1 cellular context compared by ENCODE assay signal in the genomic region with DNA sequence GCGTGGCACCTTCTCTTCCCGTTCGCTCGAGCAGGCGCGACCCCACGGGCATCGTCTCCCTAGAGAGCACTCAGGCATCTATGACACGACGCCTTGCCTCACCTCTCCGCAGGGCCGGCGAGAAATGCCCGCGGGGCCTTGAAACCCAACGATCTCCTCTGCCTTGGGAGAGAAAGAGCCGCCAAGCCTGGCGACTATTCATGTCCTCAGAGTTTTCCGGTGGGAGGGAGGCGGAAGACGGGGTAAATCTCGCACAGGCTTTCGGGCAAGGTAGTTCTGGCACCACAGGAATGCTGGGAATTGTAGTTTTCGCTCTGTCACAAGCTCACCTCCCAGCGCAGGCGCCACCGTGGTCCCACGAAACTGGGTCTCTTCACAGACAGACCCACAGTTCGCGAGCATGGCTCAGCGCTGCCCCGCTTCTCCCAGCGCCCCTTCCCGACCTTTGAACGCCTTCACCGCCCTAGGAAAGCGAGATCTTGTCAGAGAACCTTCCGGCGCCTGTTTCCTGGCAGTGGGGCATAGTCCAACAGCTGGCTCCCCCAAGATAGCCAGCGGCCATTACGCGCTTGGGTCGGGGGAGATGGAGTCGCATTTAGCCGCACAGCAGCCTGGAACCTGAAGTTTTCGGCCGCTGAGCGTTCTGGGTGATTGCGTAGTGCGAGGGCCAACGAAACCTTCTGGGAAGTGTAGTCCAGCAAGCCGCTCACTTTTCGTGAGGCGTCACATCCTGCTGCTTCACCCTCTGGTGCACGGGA.
TF ChIP-seq lines count a peak whose summit lies in the region.

A gene with protein sequence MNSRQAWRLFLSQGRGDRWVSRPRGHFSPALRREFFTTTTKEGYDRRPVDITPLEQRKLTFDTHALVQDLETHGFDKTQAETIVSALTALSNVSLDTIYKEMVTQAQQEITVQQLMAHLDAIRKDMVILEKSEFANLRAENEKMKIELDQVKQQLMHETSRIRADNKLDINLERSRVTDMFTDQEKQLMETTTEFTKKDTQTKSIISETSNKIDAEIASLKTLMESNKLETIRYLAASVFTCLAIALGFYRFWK (minus strand): TSS at position 597 of the 758 bp plus-strand sequence. CDS start 395 bp downstream, at position 202.

TF ChIP-seq in HepG2, 621 proteins besides CTCF, POLR2A, EP300 and RAD21 (continued from another document and continues in another):
- TF ChIP-seq RFXANK (CRISPR knock-in tag; IDR thresholded peaks at IDR 0.05) (no peak; the same call in none of the 2 replicates), HNRNPK (IDR thresholded peaks at IDR 0.05; ENCODE audit: low read depth, low read length, poor library complexity, severe bottlenecking) (no peak), SNAI1 (CRISPR knock-in tag; IDR thresholded peaks at IDR 0.05; ENCODE audit: borderline replicate concordance) (no peak), HDAC1 (CRISPR knock-in tag; IDR thresholded peaks at IDR 0.05) (peak; percentile 79), MAF1 (CRISPR knock-in tag; IDR thresholded peaks at IDR 0.05; ENCODE audit: borderline replicate concordance) (peak; percentile 85; the same call in 1 of the 2 replicates), ZNF557 (CRISPR knock-in tag; IDR thresholded peaks at IDR 0.05) (peak; percentile 80; the same call in 1 of the 2 replicates), ZNF335 (CRISPR knock-in tag; IDR thresholded peaks at IDR 0.05) (peak; percentile 71; the same call in 1 of the 2 replicates), CHD4 (IDR thresholded peaks at IDR 0.05; ENCODE audit: borderline replicate concordance, low read length) (no peak), MAFG (CRISPR knock-in tag; IDR thresholded peaks at IDR 0.05) (no peak; the same call in 1 of the 2 replicates), ZNF431 (CRISPR knock-in tag; IDR thresholded peaks at IDR 0.05; ENCODE audit: borderline replicate concordance, low read depth) (peak; percentile 79), ZNF879 (CRISPR knock-in tag; IDR thresholded peaks at IDR 0.05) (no peak), ZNF761 (CRISPR knock-in tag; conservative IDR thresholded peaks at IDR 0.05) (0 out of 2 replicates have a peak, but pooled peaks have one; percentile 52), ZBTB8A (CRISPR knock-in tag; IDR thresholded peaks at IDR 0.05; ENCODE audit: borderline replicate concordance, low read depth) (no peak), RARG (CRISPR knock-in tag; IDR thresholded peaks at IDR 0.05; ENCODE audit: low read depth) (no peak), FOXJ3 (CRISPR knock-in tag; IDR thresholded peaks at IDR 0.05; ENCODE audit: borderline replicate concordance) (0 out of 2 replicates have a peak, but pooled peaks have one; percentile 28), POLR2AphosphoS5 (IDR thresholded peaks at IDR 0.05; ENCODE audit: low read depth, low read length) (peak; percentile 91), ASH2L (IDR thresholded peaks at IDR 0.05; ENCODE audit: insufficient read length, low read depth, low read length) (peak; percentile 92), FOXC1 (CRISPR knock-in tag; IDR thresholded peaks at IDR 0.05; ENCODE audit: borderline replicate concordance) (0 out of 2 replicates have a peak, but pooled peaks have one; percentile 49), WIZ (CRISPR knock-in tag; IDR thresholded peaks at IDR 0.05) (peak; percentile 2; the same call in 1 of the 2 replicates), ZNF253 (CRISPR knock-in tag; IDR thresholded peaks at IDR 0.05; ENCODE audit: borderline replicate concordance) (peak; percentile 48; the same call in 1 of the 2 replicates), HDAC2 (CRISPR knock-in tag; IDR thresholded peaks at IDR 0.05) (peak; percentile 44), RAD51 (IDR thresholded peaks at IDR 0.05; ENCODE audit: borderline replicate concordance) (no peak), MXI1 (IDR thresholded peaks at IDR 0.05; ENCODE audit: borderline replicate concordance, low read depth, low read length) (peak; percentile 61; the same call in 1 of the 3 replicates), ZNF101 (CRISPR knock-in tag; IDR thresholded peaks at IDR 0.05; ENCODE audit: borderline replicate concordance, low read depth) (no peak), ZNF614 (CRISPR knock-in tag; IDR thresholded peaks at IDR 0.05; ENCODE audit: borderline replicate concordance) (peak; percentile 61; the same call in 1 of the 2 replicates), ZNF670 (CRISPR knock-in tag; IDR thresholded peaks at IDR 0.05; ENCODE audit: borderline replicate concordance) (peak; percentile 94; the same call in 1 of the 2 replicates), MAZ (IDR thresholded peaks at IDR 0.05; ENCODE audit: borderline replicate concordance, low read depth, low read length) (peak; percentile 66; the same call in 1 of the 2 replicates), MAZ (CRISPR knock-in tag; IDR thresholded peaks at IDR 0.05; ENCODE audit: low read depth) (peak; percentile 70), MTA3 (CRISPR knock-in tag; IDR thresholded peaks at IDR 0.05) (0 out of 2 replicates have a peak, but pooled peaks have one; percentile 30)
- TF ChIP-seq, protein P1, sequence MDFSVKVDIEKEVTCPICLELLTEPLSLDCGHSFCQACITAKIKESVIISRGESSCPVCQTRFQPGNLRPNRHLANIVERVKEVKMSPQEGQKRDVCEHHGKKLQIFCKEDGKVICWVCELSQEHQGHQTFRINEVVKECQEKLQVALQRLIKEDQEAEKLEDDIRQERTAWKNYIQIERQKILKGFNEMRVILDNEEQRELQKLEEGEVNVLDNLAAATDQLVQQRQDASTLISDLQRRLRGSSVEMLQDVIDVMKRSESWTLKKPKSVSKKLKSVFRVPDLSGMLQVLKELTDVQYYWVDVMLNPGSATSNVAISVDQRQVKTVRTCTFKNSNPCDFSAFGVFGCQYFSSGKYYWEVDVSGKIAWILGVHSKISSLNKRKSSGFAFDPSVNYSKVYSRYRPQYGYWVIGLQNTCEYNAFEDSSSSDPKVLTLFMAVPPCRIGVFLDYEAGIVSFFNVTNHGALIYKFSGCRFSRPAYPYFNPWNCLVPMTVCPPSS (IDR thresholded peaks at IDR 0.05) = no peak
- TF ChIP-seq, protein P2, sequence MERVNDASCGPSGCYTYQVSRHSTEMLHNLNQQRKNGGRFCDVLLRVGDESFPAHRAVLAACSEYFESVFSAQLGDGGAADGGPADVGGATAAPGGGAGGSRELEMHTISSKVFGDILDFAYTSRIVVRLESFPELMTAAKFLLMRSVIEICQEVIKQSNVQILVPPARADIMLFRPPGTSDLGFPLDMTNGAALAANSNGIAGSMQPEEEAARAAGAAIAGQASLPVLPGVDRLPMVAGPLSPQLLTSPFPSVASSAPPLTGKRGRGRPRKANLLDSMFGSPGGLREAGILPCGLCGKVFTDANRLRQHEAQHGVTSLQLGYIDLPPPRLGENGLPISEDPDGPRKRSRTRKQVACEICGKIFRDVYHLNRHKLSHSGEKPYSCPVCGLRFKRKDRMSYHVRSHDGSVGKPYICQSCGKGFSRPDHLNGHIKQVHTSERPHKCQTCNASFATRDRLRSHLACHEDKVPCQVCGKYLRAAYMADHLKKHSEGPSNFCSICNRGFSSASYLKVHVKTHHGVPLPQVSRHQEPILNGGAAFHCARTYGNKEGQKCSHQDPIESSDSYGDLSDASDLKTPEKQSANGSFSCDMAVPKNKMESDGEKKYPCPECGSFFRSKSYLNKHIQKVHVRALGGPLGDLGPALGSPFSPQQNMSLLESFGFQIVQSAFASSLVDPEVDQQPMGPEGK (CRISPR knock-in tag; IDR thresholded peaks at IDR 0.05) = peak; percentile 49
- TF ChIP-seq, protein P3, sequence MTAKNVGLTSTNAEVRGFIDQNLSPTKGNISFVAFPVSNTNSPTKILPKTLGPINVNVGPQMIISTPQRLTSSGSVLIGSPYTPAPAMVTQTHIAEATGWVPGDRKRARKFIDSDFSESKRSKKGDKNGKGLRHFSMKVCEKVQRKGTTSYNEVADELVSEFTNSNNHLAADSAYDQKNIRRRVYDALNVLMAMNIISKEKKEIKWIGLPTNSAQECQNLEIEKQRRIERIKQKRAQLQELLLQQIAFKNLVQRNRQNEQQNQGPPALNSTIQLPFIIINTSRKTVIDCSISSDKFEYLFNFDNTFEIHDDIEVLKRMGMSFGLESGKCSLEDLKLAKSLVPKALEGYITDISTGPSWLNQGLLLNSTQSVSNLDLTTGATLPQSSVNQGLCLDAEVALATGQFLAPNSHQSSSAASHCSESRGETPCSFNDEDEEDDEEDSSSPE (CRISPR knock-in tag; IDR thresholded peaks at IDR 0.05) = peak; percentile 54
- TF ChIP-seq, protein P4, sequence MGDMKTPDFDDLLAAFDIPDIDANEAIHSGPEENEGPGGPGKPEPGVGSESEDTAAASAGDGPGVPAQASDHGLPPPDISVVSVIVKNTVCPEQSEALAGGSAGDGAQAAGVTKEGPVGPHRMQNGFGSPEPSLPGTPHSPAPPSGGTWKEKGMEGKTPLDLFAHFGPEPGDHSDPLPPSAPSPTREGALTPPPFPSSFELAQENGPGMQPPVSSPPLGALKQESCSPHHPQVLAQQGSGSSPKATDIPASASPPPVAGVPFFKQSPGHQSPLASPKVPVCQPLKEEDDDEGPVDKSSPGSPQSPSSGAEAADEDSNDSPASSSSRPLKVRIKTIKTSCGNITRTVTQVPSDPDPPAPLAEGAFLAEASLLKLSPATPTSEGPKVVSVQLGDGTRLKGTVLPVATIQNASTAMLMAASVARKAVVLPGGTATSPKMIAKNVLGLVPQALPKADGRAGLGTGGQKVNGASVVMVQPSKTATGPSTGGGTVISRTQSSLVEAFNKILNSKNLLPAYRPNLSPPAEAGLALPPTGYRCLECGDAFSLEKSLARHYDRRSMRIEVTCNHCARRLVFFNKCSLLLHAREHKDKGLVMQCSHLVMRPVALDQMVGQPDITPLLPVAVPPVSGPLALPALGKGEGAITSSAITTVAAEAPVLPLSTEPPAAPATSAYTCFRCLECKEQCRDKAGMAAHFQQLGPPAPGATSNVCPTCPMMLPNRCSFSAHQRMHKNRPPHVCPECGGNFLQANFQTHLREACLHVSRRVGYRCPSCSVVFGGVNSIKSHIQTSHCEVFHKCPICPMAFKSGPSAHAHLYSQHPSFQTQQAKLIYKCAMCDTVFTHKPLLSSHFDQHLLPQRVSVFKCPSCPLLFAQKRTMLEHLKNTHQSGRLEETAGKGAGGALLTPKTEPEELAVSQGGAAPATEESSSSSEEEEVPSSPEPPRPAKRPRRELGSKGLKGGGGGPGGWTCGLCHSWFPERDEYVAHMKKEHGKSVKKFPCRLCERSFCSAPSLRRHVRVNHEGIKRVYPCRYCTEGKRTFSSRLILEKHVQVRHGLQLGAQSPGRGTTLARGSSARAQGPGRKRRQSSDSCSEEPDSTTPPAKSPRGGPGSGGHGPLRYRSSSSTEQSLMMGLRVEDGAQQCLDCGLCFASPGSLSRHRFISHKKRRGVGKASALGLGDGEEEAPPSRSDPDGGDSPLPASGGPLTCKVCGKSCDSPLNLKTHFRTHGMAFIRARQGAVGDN (CRISPR knock-in tag; IDR thresholded peaks at IDR 0.05) = peak; percentile 98
- TF ChIP-seq, protein P5, sequence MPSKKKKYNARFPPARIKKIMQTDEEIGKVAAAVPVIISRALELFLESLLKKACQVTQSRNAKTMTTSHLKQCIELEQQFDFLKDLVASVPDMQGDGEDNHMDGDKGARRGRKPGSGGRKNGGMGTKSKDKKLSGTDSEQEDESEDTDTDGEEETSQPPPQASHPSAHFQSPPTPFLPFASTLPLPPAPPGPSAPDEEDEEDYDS (CRISPR knock-in tag; IDR thresholded peaks at IDR 0.05) = peak; percentile 88
- TF ChIP-seq, protein P6, sequence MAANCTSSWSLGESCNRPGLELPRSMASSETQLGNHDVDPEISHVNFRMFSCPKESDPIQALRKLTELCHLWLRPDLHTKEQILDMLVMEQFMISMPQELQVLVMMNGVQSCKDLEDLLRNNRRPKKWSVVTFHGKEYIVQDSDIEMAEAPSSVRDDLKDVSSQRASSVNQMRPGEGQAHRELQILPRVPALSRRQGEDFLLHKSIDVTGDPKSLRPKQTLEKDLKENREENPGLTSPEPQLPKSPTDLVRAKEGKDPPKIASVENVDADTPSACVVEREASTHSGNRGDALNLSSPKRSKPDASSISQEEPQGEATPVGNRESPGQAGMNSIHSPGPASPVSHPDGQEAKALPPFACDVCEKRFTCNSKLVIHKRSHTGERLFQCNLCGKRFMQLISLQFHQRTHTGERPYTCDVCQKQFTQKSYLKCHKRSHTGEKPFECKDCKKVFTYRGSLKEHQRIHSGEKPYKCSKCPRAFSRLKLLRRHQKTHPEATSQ (CRISPR knock-in tag; IDR thresholded peaks at IDR 0.05; ENCODE audit: borderline replicate concordance) = peak; percentile 26; the same call in 1 of the 2 replicates
- TF ChIP-seq, protein P7, sequence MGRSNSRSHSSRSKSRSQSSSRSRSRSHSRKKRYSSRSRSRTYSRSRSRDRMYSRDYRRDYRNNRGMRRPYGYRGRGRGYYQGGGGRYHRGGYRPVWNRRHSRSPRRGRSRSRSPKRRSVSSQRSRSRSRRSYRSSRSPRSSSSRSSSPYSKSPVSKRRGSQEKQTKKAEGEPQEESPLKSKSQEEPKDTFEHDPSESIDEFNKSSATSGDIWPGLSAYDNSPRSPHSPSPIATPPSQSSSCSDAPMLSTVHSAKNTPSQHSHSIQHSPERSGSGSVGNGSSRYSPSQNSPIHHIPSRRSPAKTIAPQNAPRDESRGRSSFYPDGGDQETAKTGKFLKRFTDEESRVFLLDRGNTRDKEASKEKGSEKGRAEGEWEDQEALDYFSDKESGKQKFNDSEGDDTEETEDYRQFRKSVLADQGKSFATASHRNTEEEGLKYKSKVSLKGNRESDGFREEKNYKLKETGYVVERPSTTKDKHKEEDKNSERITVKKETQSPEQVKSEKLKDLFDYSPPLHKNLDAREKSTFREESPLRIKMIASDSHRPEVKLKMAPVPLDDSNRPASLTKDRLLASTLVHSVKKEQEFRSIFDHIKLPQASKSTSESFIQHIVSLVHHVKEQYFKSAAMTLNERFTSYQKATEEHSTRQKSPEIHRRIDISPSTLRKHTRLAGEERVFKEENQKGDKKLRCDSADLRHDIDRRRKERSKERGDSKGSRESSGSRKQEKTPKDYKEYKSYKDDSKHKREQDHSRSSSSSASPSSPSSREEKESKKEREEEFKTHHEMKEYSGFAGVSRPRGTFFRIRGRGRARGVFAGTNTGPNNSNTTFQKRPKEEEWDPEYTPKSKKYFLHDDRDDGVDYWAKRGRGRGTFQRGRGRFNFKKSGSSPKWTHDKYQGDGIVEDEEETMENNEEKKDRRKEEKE (IDR thresholded peaks at IDR 0.05) = no peak
- TF ChIP-seq, protein P8, sequence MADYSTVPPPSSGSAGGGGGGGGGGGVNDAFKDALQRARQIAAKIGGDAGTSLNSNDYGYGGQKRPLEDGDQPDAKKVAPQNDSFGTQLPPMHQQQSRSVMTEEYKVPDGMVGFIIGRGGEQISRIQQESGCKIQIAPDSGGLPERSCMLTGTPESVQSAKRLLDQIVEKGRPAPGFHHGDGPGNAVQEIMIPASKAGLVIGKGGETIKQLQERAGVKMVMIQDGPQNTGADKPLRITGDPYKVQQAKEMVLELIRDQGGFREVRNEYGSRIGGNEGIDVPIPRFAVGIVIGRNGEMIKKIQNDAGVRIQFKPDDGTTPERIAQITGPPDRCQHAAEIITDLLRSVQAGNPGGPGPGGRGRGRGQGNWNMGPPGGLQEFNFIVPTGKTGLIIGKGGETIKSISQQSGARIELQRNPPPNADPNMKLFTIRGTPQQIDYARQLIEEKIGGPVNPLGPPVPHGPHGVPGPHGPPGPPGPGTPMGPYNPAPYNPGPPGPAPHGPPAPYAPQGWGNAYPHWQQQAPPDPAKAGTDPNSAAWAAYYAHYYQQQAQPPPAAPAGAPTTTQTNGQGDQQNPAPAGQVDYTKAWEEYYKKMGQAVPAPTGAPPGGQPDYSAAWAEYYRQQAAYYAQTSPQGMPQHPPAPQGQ (CRISPR knock-in tag; IDR thresholded peaks at IDR 0.05; ENCODE audit: borderline replicate concordance) = no peak
- TF ChIP-seq, protein P9, sequence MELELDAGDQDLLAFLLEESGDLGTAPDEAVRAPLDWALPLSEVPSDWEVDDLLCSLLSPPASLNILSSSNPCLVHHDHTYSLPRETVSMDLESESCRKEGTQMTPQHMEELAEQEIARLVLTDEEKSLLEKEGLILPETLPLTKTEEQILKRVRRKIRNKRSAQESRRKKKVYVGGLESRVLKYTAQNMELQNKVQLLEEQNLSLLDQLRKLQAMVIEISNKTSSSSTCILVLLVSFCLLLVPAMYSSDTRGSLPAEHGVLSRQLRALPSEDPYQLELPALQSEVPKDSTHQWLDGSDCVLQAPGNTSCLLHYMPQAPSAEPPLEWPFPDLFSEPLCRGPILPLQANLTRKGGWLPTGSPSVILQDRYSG (CRISPR knock-in tag; IDR thresholded peaks at IDR 0.05) = 0 out of 2 replicates have a peak, but pooled peaks have one; percentile 40
